Comparison of ENCODE assay signal across 1 cellular context in genomic region chr1:30718636-30719405, GRCh38.
TF ChIP-seq lines count a peak whose summit lies in the region.

No MANE protein-coding gene starts in this region.

TF ChIP-seq in HepG2, 621 proteins besides CTCF, POLR2A, EP300 and RAD21 (continued from another document and continues in another):
- TF ChIP-seq ZNF687 (CRISPR knock-in tag; IDR thresholded peaks at IDR 0.05) (peak; percentile 99), MXD3 (CRISPR knock-in tag; IDR thresholded peaks at IDR 0.05) (peak; percentile 92), GABPA (IDR thresholded peaks at IDR 0.05; ENCODE audit: low read depth, low read length) (no peak), GABPA (CRISPR knock-in tag; IDR thresholded peaks at IDR 0.05; ENCODE audit: low read depth) (no peak), CHD4 (IDR thresholded peaks at IDR 0.05; ENCODE audit: borderline replicate concordance, low read length) (no peak), ZNF432 (CRISPR knock-in tag; IDR thresholded peaks at IDR 0.05; ENCODE audit: borderline replicate concordance) (no peak), FOXC1 (CRISPR knock-in tag; IDR thresholded peaks at IDR 0.05; ENCODE audit: borderline replicate concordance) (peak; percentile 83; the same call in 1 of the 2 replicates), GMEB1 (CRISPR knock-in tag; IDR thresholded peaks at IDR 0.05; ENCODE audit: borderline replicate concordance) (peak; percentile 77), CBX5 (CRISPR knock-in tag; IDR thresholded peaks at IDR 0.05; ENCODE audit: borderline replicate concordance) (peak; percentile 85), NR2F1 (CRISPR knock-in tag; IDR thresholded peaks at IDR 0.05) (no peak), ARNTL (CRISPR knock-in tag; IDR thresholded peaks at IDR 0.05) (peak; percentile 62), POGZ (CRISPR knock-in tag; IDR thresholded peaks at IDR 0.05) (peak; percentile 44), PBX3 (CRISPR knock-in tag; IDR thresholded peaks at IDR 0.05; ENCODE audit: borderline replicate concordance) (no peak), ZSCAN29 (CRISPR knock-in tag; conservative IDR thresholded peaks at IDR 0.05) (0 out of 2 replicates have a peak, but pooled peaks have one; percentile 31), TBL1XR1 (IDR thresholded peaks at IDR 0.05; ENCODE audit: borderline replicate concordance, low read length, partially characterized antibody) (no peak), ELF3 (CRISPR knock-in tag; IDR thresholded peaks at IDR 0.05) (peak; percentile 73), ZNF672 (CRISPR knock-in tag; IDR thresholded peaks at IDR 0.05) (no peak), MED13 (CRISPR knock-in tag; IDR thresholded peaks at IDR 0.05) (no peak), ZNF12 (CRISPR knock-in tag; IDR thresholded peaks at IDR 0.05) (peak; percentile 32; the same call in 1 of the 2 replicates), ZFAT (CRISPR knock-in tag; conservative IDR thresholded peaks at IDR 0.05) (no peak), RNF2 (conservative IDR thresholded peaks at IDR 0.05; ENCODE audit: low read depth) (peak; percentile 97), NFE2L1 (CRISPR knock-in tag; IDR thresholded peaks at IDR 0.05; ENCODE audit: borderline replicate concordance) (no peak), KDM4B (CRISPR knock-in tag; IDR thresholded peaks at IDR 0.05) (peak; percentile 53; the same call in 1 of the 2 replicates), FOXM1 (CRISPR knock-in tag; IDR thresholded peaks at IDR 0.05) (no peak), HCFC1 (IDR thresholded peaks at IDR 0.05; ENCODE audit: low read depth, low read length) (no peak), ZNF431 (CRISPR knock-in tag; IDR thresholded peaks at IDR 0.05; ENCODE audit: borderline replicate concordance, low read depth) (peak; percentile 73; the same call in 1 of the 2 replicates), ZSCAN31 (CRISPR knock-in tag; IDR thresholded peaks at IDR 0.05; ENCODE audit: low read depth) (0 out of 2 replicates have a peak, but pooled peaks have one; percentile 28), CCDC6 (CRISPR knock-in tag; IDR thresholded peaks at IDR 0.05) (0 out of 2 replicates have a peak, but pooled peaks have one; percentile 78), KDM3A (CRISPR knock-in tag; IDR thresholded peaks at IDR 0.05; ENCODE audit: low read depth) (peak; percentile 10; the same call in 1 of the 2 replicates), ARHGAP35 (CRISPR knock-in tag; IDR thresholded peaks at IDR 0.05; ENCODE audit: borderline replicate concordance) (peak; percentile 83; the same call in 1 of the 2 replicates), ZNF839 (CRISPR knock-in tag; IDR thresholded peaks at IDR 0.05; ENCODE audit: borderline replicate concordance) (no peak), ZNF549 (CRISPR knock-in tag; IDR thresholded peaks at IDR 0.05) (no peak), KDM5A (IDR thresholded peaks at IDR 0.05; ENCODE audit: borderline replicate concordance, low read length) (0 out of 2 replicates have a peak, but pooled peaks have one; percentile 44), ZNF670 (CRISPR knock-in tag; IDR thresholded peaks at IDR 0.05; ENCODE audit: borderline replicate concordance) (peak; percentile 95), KDM6A (CRISPR knock-in tag; IDR thresholded peaks at IDR 0.05; ENCODE audit: low read depth) (no peak), ZNF17 (CRISPR knock-in tag; IDR thresholded peaks at IDR 0.05) (peak; percentile 81), ZNF264 (CRISPR knock-in tag; IDR thresholded peaks at IDR 0.05) (no peak), ZNF792 (CRISPR knock-in tag; IDR thresholded peaks at IDR 0.05) (no peak), MEF2D (CRISPR knock-in tag; IDR thresholded peaks at IDR 0.05) (peak; percentile 60; the same call in 1 of the 2 replicates), KLF11 (CRISPR knock-in tag; IDR thresholded peaks at IDR 0.05) (peak; percentile 66; the same call in 1 of the 2 replicates), GPN1 (CRISPR knock-in tag; IDR thresholded peaks at IDR 0.05; ENCODE audit: borderline replicate concordance) (peak; percentile 86; the same call in 1 of the 2 replicates)
- TF ChIP-seq, protein P1, sequence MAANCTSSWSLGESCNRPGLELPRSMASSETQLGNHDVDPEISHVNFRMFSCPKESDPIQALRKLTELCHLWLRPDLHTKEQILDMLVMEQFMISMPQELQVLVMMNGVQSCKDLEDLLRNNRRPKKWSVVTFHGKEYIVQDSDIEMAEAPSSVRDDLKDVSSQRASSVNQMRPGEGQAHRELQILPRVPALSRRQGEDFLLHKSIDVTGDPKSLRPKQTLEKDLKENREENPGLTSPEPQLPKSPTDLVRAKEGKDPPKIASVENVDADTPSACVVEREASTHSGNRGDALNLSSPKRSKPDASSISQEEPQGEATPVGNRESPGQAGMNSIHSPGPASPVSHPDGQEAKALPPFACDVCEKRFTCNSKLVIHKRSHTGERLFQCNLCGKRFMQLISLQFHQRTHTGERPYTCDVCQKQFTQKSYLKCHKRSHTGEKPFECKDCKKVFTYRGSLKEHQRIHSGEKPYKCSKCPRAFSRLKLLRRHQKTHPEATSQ (CRISPR knock-in tag; IDR thresholded peaks at IDR 0.05; ENCODE audit: borderline replicate concordance): no peak
- TF ChIP-seq, protein P2, sequence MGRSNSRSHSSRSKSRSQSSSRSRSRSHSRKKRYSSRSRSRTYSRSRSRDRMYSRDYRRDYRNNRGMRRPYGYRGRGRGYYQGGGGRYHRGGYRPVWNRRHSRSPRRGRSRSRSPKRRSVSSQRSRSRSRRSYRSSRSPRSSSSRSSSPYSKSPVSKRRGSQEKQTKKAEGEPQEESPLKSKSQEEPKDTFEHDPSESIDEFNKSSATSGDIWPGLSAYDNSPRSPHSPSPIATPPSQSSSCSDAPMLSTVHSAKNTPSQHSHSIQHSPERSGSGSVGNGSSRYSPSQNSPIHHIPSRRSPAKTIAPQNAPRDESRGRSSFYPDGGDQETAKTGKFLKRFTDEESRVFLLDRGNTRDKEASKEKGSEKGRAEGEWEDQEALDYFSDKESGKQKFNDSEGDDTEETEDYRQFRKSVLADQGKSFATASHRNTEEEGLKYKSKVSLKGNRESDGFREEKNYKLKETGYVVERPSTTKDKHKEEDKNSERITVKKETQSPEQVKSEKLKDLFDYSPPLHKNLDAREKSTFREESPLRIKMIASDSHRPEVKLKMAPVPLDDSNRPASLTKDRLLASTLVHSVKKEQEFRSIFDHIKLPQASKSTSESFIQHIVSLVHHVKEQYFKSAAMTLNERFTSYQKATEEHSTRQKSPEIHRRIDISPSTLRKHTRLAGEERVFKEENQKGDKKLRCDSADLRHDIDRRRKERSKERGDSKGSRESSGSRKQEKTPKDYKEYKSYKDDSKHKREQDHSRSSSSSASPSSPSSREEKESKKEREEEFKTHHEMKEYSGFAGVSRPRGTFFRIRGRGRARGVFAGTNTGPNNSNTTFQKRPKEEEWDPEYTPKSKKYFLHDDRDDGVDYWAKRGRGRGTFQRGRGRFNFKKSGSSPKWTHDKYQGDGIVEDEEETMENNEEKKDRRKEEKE (IDR thresholded peaks at IDR 0.05): no peak
- TF ChIP-seq, protein P3, sequence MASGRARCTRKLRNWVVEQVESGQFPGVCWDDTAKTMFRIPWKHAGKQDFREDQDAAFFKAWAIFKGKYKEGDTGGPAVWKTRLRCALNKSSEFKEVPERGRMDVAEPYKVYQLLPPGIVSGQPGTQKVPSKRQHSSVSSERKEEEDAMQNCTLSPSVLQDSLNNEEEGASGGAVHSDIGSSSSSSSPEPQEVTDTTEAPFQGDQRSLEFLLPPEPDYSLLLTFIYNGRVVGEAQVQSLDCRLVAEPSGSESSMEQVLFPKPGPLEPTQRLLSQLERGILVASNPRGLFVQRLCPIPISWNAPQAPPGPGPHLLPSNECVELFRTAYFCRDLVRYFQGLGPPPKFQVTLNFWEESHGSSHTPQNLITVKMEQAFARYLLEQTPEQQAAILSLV (CRISPR knock-in tag; IDR thresholded peaks at IDR 0.05; ENCODE audit: borderline replicate concordance): peak; percentile 61; the same call in 1 of the 2 replicates
- TF ChIP-seq, protein P4, sequence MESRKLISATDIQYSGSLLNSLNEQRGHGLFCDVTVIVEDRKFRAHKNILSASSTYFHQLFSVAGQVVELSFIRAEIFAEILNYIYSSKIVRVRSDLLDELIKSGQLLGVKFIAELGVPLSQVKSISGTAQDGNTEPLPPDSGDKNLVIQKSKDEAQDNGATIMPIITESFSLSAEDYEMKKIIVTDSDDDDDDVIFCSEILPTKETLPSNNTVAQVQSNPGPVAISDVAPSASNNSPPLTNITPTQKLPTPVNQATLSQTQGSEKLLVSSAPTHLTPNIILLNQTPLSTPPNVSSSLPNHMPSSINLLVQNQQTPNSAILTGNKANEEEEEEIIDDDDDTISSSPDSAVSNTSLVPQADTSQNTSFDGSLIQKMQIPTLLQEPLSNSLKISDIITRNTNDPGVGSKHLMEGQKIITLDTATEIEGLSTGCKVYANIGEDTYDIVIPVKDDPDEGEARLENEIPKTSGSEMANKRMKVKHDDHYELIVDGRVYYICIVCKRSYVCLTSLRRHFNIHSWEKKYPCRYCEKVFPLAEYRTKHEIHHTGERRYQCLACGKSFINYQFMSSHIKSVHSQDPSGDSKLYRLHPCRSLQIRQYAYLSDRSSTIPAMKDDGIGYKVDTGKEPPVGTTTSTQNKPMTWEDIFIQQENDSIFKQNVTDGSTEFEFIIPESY (CRISPR knock-in tag; IDR thresholded peaks at IDR 0.05): no peak
- TF ChIP-seq, protein P5, sequence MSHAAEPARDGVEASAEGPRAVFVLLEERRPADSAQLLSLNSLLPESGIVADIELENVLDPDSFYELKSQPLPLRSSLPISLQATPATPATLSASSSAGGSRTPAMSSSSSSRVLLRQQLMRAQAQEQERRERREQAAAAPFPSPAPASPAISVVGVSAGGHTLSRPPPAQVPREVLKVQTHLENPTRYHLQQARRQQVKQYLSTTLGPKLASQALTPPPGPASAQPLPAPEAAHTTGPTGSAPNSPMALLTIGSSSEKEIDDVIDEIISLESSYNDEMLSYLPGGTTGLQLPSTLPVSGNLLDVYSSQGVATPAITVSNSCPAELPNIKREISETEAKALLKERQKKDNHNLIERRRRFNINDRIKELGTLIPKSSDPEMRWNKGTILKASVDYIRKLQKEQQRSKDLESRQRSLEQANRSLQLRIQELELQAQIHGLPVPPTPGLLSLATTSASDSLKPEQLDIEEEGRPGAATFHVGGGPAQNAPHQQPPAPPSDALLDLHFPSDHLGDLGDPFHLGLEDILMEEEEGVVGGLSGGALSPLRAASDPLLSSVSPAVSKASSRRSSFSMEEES (CRISPR knock-in tag; IDR thresholded peaks at IDR 0.05): 0 out of 2 replicates have a peak, but pooled peaks have one; percentile 44
- TF ChIP-seq, protein P6, sequence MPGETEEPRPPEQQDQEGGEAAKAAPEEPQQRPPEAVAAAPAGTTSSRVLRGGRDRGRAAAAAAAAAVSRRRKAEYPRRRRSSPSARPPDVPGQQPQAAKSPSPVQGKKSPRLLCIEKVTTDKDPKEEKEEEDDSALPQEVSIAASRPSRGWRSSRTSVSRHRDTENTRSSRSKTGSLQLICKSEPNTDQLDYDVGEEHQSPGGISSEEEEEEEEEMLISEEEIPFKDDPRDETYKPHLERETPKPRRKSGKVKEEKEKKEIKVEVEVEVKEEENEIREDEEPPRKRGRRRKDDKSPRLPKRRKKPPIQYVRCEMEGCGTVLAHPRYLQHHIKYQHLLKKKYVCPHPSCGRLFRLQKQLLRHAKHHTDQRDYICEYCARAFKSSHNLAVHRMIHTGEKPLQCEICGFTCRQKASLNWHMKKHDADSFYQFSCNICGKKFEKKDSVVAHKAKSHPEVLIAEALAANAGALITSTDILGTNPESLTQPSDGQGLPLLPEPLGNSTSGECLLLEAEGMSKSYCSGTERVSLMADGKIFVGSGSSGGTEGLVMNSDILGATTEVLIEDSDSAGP (CRISPR knock-in tag; IDR thresholded peaks at IDR 0.05; ENCODE audit: borderline replicate concordance): peak; percentile 84; the same call in 1 of the 2 replicates
